8 cellular contexts compared by ENCODE assay signal in the genomic region with DNA sequence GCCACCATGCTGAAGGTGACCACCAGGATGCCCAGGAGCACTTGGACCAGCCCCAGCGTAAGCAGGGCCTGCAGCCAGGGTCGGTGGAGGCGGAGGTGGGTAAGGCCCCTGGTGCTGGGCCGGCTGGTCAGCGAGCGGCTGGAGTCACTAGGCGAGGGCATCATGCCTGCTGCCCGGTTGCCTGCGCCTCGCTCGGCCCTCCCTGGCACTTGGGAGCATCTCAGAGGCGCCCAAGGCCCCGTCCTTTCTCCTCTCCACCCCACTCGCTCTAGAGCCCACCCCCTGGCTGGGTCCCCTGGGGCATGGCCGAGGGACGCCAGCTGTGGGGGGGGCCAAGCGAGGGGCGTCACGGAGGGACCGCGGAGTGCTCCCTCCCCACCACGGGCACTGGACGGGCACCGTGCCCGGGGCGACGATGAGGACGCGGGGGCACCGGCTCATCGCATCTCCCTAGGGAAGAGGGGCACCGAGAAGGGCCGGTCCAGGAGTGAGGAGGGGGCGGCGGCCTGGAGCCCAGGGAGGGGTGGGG.
DNase-seq lines count a peak whose midpoint lies in the region; ATAC-seq and TF ChIP-seq lines count a peak whose summit lies in the region.

No MANE protein-coding gene starts in this region.

- H3K36me3 ChIP-seq in HEK293 (ENCODE audit: control insufficient read depth in 2 of 2, insufficient read depth in 1 of 2, low read length in 2 of 2), result peaks cover 2 to 57% of the 10 kb centered on the region in 2 experiments; a peak in 2 of 3 replicates

- no peaks in the 10 kb centered on the region for H3K9me3 ChIP-seq in HEK293 (ENCODE audit: control insufficient read depth, insufficient read depth, low read depth, low read length)

- peak overlapping the region; percentile 72; the same call in 1 of the 2 replicates for H3K27ac ChIP-seq in HEK293 (ENCODE audit: extremely low read depth, low read depth, low read length)
- H3K27ac ChIP-seq in substantia nigra (ENCODE audit: low read depth, low read length, poor library complexity, severe bottlenecking), result peak overlapping the region; percentile 93

- TF ChIP-seq CTCF in AG09309 (IDR thresholded peaks at IDR 0.05; ENCODE audit: control insufficient read depth, insufficient read depth, low read depth, low read length, missing control alignments), result no peak
- TF ChIP-seq CTCF in HEK293 (tag by site-specific recombination; IDR thresholded peaks at IDR 0.05), result no peak
- no peak for TF ChIP-seq CTCF in astrocyte of the spinal cord (IDR thresholded peaks at IDR 0.05; ENCODE audit: low read depth, low read length)

- POLR2A ChIA-PET in HEK293 (lab: Yijun Ruan, JAX), result interaction anchor here (0.8 to 3.7 kb wide), 6 partner anchors 11 to 69 kb away, joined by 3 to 28 read pairs (median 6); partner anchors contain the start of genes CLK2 and FDPS

- no peaks in the 10 kb centered on the region for H3K4me1 ChIP-seq in HEK293 (ENCODE audit: control insufficient read depth, insufficient read depth, low read length)

- H3K4me3 ChIP-seq in AG09309 (ENCODE audit: control insufficient read depth, low read depth, low read length), result peak overlapping the region; percentile 62
- peak overlapping the region; percentile 73 for H3K4me3 ChIP-seq in HEK293 (ENCODE audit: low read depth, low read length)
- H3K4me3 ChIP-seq in astrocyte of the spinal cord (ENCODE audit: low read depth, low read length), result peak overlapping the region; percentile 73

- in situ Hi-C loops in astrocyte of the spinal cord (cut with HindIII; ENCODE audit: low sequenced_read_pairs), result no loop called here

- no peak for ATAC-seq in HG03045 (IDR thresholded peaks at IDR 0.05; ENCODE audit: unreplicated experiment)

- CTCF ChIA-PET in HEK293 (lab: Yijun Ruan, JAX), result interaction anchor here (0.6 to 0.7 kb wide), 3 partner anchors 12 to 316 kb away, joined by 3 to 4 read pairs (median 3); no protein-coding TSS in a partner anchor

- DNase-seq in AG09309 (ENCODE audit: low read depth), result no peak
- DNase-seq in astrocyte of the spinal cord (ENCODE audit: low read depth, low spot score), result peak; percentile 10
- peak; percentile 6 for DNase-seq in kidney tubule cell (ENCODE audit: low spot score)
- peak in 25 of 49 donors; percentile 13 to 91 (median 48) for DNase-seq in substantia nigra (lab: John Stamatoyannopoulos, UW)
- DNase-seq in HCEC 1CT, result no peak
- DNase-seq in stimulated activated CD4-positive, alpha-beta T cell treated with anti-CD3 and anti-CD28 coated beads, Interleukin-2, amount 100 ng/mL, for 24 hours, result no peak

TF ChIP-seq in HEK293, 187 proteins besides CTCF, POLR2A, EP300 and RAD21 (continues in another document):
- TF ChIP-seq WT1 (tag by site-specific recombination; IDR thresholded peaks at IDR 0.05), result 0 out of 2 replicates have a peak, but pooled peaks have one; percentile 8
- TF ChIP-seq KLF17 (tag by site-specific recombination; IDR thresholded peaks at IDR 0.05), result peak; percentile 56; the same call in 1 of the 2 replicates
- no peak for TF ChIP-seq ZNF2 (tag by site-specific recombination; IDR thresholded peaks at IDR 0.05)
- no peak for TF ChIP-seq ZNF112 (tag by site-specific recombination; IDR thresholded peaks at IDR 0.05)
- TF ChIP-seq PATZ1 (tag by site-specific recombination; IDR thresholded peaks at IDR 0.05), result peak; percentile 56
- no peak for TF ChIP-seq ZNF707 (tag by site-specific recombination; IDR thresholded peaks at IDR 0.05)
- no peak for TF ChIP-seq INSM2 (tag by site-specific recombination; IDR thresholded peaks at IDR 0.05)
- peak; percentile 77; the same call in 1 of the 2 replicates for TF ChIP-seq ZNF10 (tag by site-specific recombination; IDR thresholded peaks at IDR 0.05)
- peak; percentile 37 for TF ChIP-seq PRDM10 (tag by site-specific recombination; IDR thresholded peaks at IDR 0.05)
- TF ChIP-seq GLI2 (tag by site-specific recombination; IDR thresholded peaks at IDR 0.05; ENCODE audit: borderline replicate concordance, low read depth), result no peak
- no peak for TF ChIP-seq MEIS1 (CRISPR knock-in tag; IDR thresholded peaks at IDR 0.05; ENCODE audit: borderline replicate concordance)
- peak; percentile 74; the same call in 1 of the 2 replicates for TF ChIP-seq ZNF398 (tag by site-specific recombination; IDR thresholded peaks at IDR 0.05)

Comparison
In these comparisons a context has a peak if more than half of its experiments do, and no peak if none do; other contexts are left out.
1. DNase-seq: peak in astrocyte of the spinal cord (single experiment), kidney tubule cell (single experiment) and substantia nigra (25 of 49); none in AG09309 (single experiment), HCEC 1CT (single experiment) and stimulated activated CD4-positive, alpha-beta T cell treated with anti-CD3 and anti-CD28 coated beads, Interleukin-2, amount 100 ng/mL, for 24 hours (0 of 2).
2. Peak in every context shown above with its lines, with median percentiles within 50 percentile points of each other: H3K4me3 ChIP-seq.